9 cellular contexts compared by ENCODE assay signal in genomic region chr5:150510460-150511263, GRCh38. TPM values are rescaled to one million over a fixed set of nuclear protein-coding genes. Genes with fewer than 3 reads are reported as not detected.
DNase-seq lines count a peak whose midpoint lies in the region; ATAC-seq, FAIRE-seq and TF ChIP-seq lines count a peak whose summit lies in the region.
"Had no signal": no experiment of that assay in that cellular context is flagged by ENCODE, and none has a peak within 500 bp of the region (broad histone marks: within the 10 kb centered on the region; RNA-seq: fewer than 3 reads in every experiment).

No MANE protein-coding gene starts in this region.

- H3K27ac ChIP-seq in SJSA1 (0 out of 2 replicates have a peak overlapping the region, but pooled peaks have one; percentile 1), tibial nerve (peak overlapping the region; percentile 45 to 91 (median 82))

- WGBS in tibial nerve, 2 donors: 68 to 70% methylated on average over 11 to 12 of the region's 12 CpGs

- no peak for TF ChIP-seq POLR2A in tibial nerve (IDR thresholded peaks at IDR 0.05)

- H3K4me1 ChIP-seq in SJSA1 (replicated peaks) (peaks cover 58% of the 10 kb centered on the region), tibial nerve (peaks cover 3 to 94% (median 86%) of the 10 kb centered on the region in 4 donors)

- H3K9me3 ChIP-seq in SJSA1 (replicated peaks) (no peaks in the 10 kb centered on the region), tibial nerve (no peaks in the 10 kb centered on the region)

- TF ChIP-seq CTCF in tibial nerve (IDR thresholded peaks at IDR 0.05): no peak

- DNase-seq in SJSA1 (ENCODE audit: low read depth in 1 of 2, low spot score in 2 of 2) (no peak), mucosa of gallbladder (ENCODE audit: low spot score) (peak; percentile 66), tibial nerve (ENCODE audit: low spot score in 2 of 2) (no peak), A172 (ENCODE audit: low spot score) (no peak), ureter (ENCODE audit: low spot score) (no peak)
- DNase-seq: activated T-cell treated with anti-CD3 and anti-CD28 coated beads, Interleukin-2, amount 50 U/mL, for 24 hours; NCI-H1694 treated with DMSO at 0.1 percent for 48 hours had no signal

- ATAC-seq in GM21390 (IDR thresholded peaks at IDR 0.05; ENCODE audit: unreplicated experiment): no peak

- H3K27me3 ChIP-seq in SJSA1 (replicated peaks) (no peaks in the 10 kb centered on the region), tibial nerve (no peaks in the 10 kb centered on the region)

- FAIRE-seq in endometrium (lab: Jason Lieb, UNC): peak; percentile 21

- H3K4me3 ChIP-seq in SJSA1 (no peak overlapping the region), tibial nerve (no peak overlapping the region)

- TF ChIP-seq EP300 in tibial nerve (IDR thresholded peaks at IDR 0.05): no peak

- peaks cover 36% of the 10 kb centered on the region for H3K36me3 ChIP-seq in SJSA1
- no peaks in the 10 kb centered on the region for H3K36me3 ChIP-seq in tibial nerve

RNA-seq across cellular contexts. Expression of gene NDST1, which starts 2.7 kb away (rescaled TPM):
- total RNA-seq in SJSA1 (2014; rRNA removed; shearing (Covaris generic)): 65.0 and 87.8 TPM in 2 replicates
- total RNA-seq in mucosa of gallbladder: 80.7 TPM
- 100 to 1,000 TPM in 2 of 4 donors, 10 to 100 TPM in 2; 53.2 to 137 (median 104) TPM for total RNA-seq in tibial nerve
- total RNA-seq in A172 (2014; rRNA removed; shearing (Covaris generic)): 55.4 and 77.8 TPM in 2 replicates
- total RNA-seq in ureter: 54.3 TPM
